3 cellular contexts compared by ENCODE assay signal in the genomic region with DNA sequence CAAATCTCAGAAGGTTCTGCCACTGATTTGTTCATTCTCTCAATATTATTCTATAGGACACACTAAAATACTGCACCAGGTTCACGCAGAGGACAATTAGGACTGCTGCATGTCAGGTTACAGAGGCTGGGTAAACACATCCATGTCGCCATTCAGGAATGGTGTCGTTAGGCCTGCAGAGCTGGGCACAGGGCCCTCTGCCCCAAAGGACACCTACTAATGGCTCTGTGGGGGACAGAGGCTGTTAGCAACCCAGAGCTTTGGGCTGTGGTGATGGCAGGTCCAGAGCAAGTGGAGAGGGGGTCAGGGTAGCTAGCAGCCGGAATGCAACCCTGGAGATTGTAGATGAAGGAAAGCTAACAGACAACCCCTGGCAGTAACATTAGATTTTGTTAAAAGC.
TF ChIP-seq lines count a peak whose summit lies in the region.

No MANE protein-coding gene starts in this region.

TF ChIP-seq in A549, 52 proteins besides CTCF, POLR2A, EP300 and RAD21:
- no peak for TF ChIP-seq NFE2L2 (conservative IDR thresholded peaks at IDR 0.05; ENCODE audit: low read length)
- no peak for TF ChIP-seq FOXS1 (CRISPR knock-in tag; IDR thresholded peaks at IDR 0.05)
- 0 out of 2 replicates have a peak, but pooled peaks have one; percentile 32 for TF ChIP-seq HOXB5 (CRISPR knock-in tag; IDR thresholded peaks at IDR 0.05)
- TF ChIP-seq HOXB13 (CRISPR knock-in tag; IDR thresholded peaks at IDR 0.05; ENCODE audit: low read depth), result peak; percentile 24; the same call in 1 of the 2 replicates

TF ChIP-seq in IMR-90, 13 proteins besides CTCF, POLR2A, EP300 and RAD21:
- TF ChIP-seq MAFK (IDR thresholded peaks at IDR 0.05; ENCODE audit: low read depth, low read length) (no peak), FOS (IDR thresholded peaks at IDR 0.05; ENCODE audit: low read depth, low read length) (no peak), RCOR1 (IDR thresholded peaks at IDR 0.05; ENCODE audit: insufficient replicate concordance, low read length) (no peak)

TF ChIP-seq in WTC11, 78 proteins besides CTCF, POLR2A, EP300 and RAD21:
- TF ChIP-seq PRDM15 (CRISPR knock-in tag; IDR thresholded peaks at IDR 0.05) (no peak), ZNF396 (CRISPR knock-in tag; IDR thresholded peaks at IDR 0.05; ENCODE audit: borderline replicate concordance) (no peak), TEAD1 (CRISPR knock-in tag; IDR thresholded peaks at IDR 0.05) (no peak), MAX (CRISPR knock-in tag; IDR thresholded peaks at IDR 0.05) (no peak), ZNF532 (CRISPR knock-in tag; IDR thresholded peaks at IDR 0.05; ENCODE audit: borderline replicate concordance) (no peak), ZNF416 (CRISPR knock-in tag; IDR thresholded peaks at IDR 0.05) (no peak), CBFB (CRISPR knock-in tag; IDR thresholded peaks at IDR 0.05; ENCODE audit: low read depth) (no peak), ZNF121 (CRISPR knock-in tag; IDR thresholded peaks at IDR 0.05) (no peak), SMAD3 (CRISPR knock-in tag; IDR thresholded peaks at IDR 0.05; ENCODE audit: borderline replicate concordance) (no peak)
- TF ChIP-seq, protein P1, sequence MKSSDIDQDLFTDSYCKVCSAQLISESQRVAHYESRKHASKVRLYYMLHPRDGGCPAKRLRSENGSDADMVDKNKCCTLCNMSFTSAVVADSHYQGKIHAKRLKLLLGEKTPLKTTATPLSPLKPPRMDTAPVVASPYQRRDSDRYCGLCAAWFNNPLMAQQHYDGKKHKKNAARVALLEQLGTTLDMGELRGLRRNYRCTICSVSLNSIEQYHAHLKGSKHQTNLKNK (CRISPR knock-in tag; IDR thresholded peaks at IDR 0.05), result no peak
- TF ChIP-seq, protein P2, sequence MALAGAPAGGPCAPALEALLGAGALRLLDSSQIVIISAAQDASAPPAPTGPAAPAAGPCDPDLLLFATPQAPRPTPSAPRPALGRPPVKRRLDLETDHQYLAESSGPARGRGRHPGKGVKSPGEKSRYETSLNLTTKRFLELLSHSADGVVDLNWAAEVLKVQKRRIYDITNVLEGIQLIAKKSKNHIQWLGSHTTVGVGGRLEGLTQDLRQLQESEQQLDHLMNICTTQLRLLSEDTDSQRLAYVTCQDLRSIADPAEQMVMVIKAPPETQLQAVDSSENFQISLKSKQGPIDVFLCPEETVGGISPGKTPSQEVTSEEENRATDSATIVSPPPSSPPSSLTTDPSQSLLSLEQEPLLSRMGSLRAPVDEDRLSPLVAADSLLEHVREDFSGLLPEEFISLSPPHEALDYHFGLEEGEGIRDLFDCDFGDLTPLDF (CRISPR knock-in tag; IDR thresholded peaks at IDR 0.05), result no peak
